Comparison of ENCODE assay signal across 8 cellular contexts in the genomic region with DNA sequence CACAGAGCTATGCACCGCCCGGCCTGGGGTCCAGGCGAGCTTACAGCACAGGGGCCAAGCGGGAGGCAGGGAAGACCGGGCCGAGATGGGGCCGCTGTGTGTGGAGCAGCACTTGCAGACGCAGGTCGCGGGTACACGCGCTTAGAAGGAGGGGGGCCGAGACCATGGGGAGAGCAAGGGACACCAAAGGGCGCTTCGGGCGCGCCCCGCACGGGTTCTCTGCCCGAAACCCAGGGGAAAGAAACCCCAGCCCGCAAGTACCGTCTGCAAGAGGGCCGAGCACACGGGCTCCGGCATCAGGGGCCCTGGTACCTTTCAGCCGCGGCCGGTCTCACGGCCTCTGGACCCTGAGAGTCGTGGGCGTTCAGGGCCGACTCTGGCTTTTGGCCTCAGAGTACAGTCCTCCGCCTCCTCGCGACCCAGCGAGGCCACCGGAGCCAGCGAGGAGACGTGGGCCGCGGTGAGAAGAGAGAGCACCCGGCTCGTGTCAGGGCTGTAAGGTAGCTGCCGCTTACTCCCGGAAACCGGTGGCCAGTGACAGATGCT. TPM values are rescaled to one million over a fixed set of nuclear protein-coding genes. Genes with fewer than 3 reads are reported as not detected.
DNase-seq lines count a peak whose midpoint lies in the region; ATAC-seq, FAIRE-seq and TF ChIP-seq lines count a peak whose summit lies in the region.

No MANE protein-coding gene starts in this region.

- ATAC-seq in right lobe of liver = no peak

- TF ChIP-seq CTCF in bronchial epithelial cell (IDR thresholded peaks at IDR 0.05; ENCODE audit: insufficient read depth, low read length, severe bottlenecking) (no peak), right lobe of liver (IDR thresholded peaks at IDR 0.05) (no peak), tibial nerve (IDR thresholded peaks at IDR 0.05) (no peak)

- FAIRE-seq in bronchial epithelial cell (lab: Jason Lieb, UNC) = no peak

- H3K27me3 ChIP-seq in bronchial epithelial cell (ENCODE audit: control insufficient read depth, insufficient read depth, low read length) = no peaks in the 10 kb centered on the region
- no peaks in the 10 kb centered on the region for H3K27me3 ChIP-seq in right lobe of liver
- no peaks in the 10 kb centered on the region for H3K27me3 ChIP-seq in tibial nerve

- H3K9me3 ChIP-seq in right lobe of liver (no peaks in the 10 kb centered on the region), tibial nerve (no peaks in the 10 kb centered on the region)

- peak; percentile 25 for DNase-seq in activated CD8-positive, alpha-beta memory T cell treated with anti-CD3 and anti-CD28 coated beads, Interleukin-2, amount 50 U/mL, for 4 hours
- DNase-seq in activated CD8-positive, alpha-beta memory T cell treated with anti-CD3 and anti-CD28 coated beads, Interleukin-2, amount 50 U/mL, for 48 hours = no peak
- DNase-seq in bronchial epithelial cell (ENCODE audit: low read depth) (no peak), right lobe of liver (peak in 2 of 3 donors; percentile 37 to 44), tibial nerve (ENCODE audit: low spot score in 2 of 2) (no peak), superior temporal gyrus (ENCODE audit: extremely low spot score) (no peak), HCEC 1CT (no peak)

- intact Hi-C loops in right lobe of liver (cut with DNase I) = no loop called here

- TF ChIP-seq POLR2A in right lobe of liver (IDR thresholded peaks at IDR 0.05) = peak; percentile 65
- TF ChIP-seq POLR2A in tibial nerve (IDR thresholded peaks at IDR 0.05) = no peak

- peak overlapping the region; percentile 72 to 88 (median 76) for H3K27ac ChIP-seq in right lobe of liver
- peak overlapping the region; percentile 86 to 97 (median 89) for H3K27ac ChIP-seq in tibial nerve

- 47% methylated on average over 14 of the region's 46 CpGs for WGBS in right lobe of liver (ENCODE audit: insufficient coverage, low coverage, low lambda C conversion rate, missing lambda C conversion rate)
- 4 to 56% methylated on average over 5 to 33 of the region's 46 CpGs for WGBS in tibial nerve, 2 donors

- no peaks in the 10 kb centered on the region for H3K36me3 ChIP-seq in bronchial epithelial cell (ENCODE audit: control insufficient read depth, insufficient read depth, low read length)
- no peaks in the 10 kb centered on the region for H3K36me3 ChIP-seq in right lobe of liver
- peaks cover 0 to 11% (median 0%) of the 10 kb centered on the region in 3 donors for H3K36me3 ChIP-seq in tibial nerve

- H3K4me1 ChIP-seq in right lobe of liver (no peaks in the 10 kb centered on the region), tibial nerve (peaks cover 0 to 8% (median 0%) of the 10 kb centered on the region in 4 donors)

- peak overlapping the region; percentile 75 for H3K4me3 ChIP-seq in bronchial epithelial cell (ENCODE audit: low read depth, low read length)
- peak overlapping the region; percentile 41 to 71 (median 65) for H3K4me3 ChIP-seq in right lobe of liver
- H3K4me3 ChIP-seq in tibial nerve = peak overlapping the region; percentile 44 to 82 (median 56)

- TF ChIP-seq EP300 in tibial nerve (IDR thresholded peaks at IDR 0.05) = no peak

TF ChIP-seq in PFSK-1, 5 proteins besides CTCF, POLR2A, EP300 and RAD21:
- TF ChIP-seq FOXP2 (optimal IDR thresholded peaks at IDR 0.05; ENCODE audit: borderline replicate concordance, extremely low read depth, extremely low read length, insufficient read depth) (no peak), SIN3A (IDR thresholded peaks at IDR 0.05; ENCODE audit: borderline replicate concordance, insufficient read depth, low read length) (no peak), TAF1 (IDR thresholded peaks at IDR 0.05; ENCODE audit: borderline replicate concordance, insufficient read depth, low read length) (no peak), POLR2AphosphoS5 (IDR thresholded peaks at IDR 0.05; ENCODE audit: low read depth, low read length) (0 out of 2 replicates have a peak, but pooled peaks have one; percentile 38)
- TF ChIP-seq, protein P1, sequence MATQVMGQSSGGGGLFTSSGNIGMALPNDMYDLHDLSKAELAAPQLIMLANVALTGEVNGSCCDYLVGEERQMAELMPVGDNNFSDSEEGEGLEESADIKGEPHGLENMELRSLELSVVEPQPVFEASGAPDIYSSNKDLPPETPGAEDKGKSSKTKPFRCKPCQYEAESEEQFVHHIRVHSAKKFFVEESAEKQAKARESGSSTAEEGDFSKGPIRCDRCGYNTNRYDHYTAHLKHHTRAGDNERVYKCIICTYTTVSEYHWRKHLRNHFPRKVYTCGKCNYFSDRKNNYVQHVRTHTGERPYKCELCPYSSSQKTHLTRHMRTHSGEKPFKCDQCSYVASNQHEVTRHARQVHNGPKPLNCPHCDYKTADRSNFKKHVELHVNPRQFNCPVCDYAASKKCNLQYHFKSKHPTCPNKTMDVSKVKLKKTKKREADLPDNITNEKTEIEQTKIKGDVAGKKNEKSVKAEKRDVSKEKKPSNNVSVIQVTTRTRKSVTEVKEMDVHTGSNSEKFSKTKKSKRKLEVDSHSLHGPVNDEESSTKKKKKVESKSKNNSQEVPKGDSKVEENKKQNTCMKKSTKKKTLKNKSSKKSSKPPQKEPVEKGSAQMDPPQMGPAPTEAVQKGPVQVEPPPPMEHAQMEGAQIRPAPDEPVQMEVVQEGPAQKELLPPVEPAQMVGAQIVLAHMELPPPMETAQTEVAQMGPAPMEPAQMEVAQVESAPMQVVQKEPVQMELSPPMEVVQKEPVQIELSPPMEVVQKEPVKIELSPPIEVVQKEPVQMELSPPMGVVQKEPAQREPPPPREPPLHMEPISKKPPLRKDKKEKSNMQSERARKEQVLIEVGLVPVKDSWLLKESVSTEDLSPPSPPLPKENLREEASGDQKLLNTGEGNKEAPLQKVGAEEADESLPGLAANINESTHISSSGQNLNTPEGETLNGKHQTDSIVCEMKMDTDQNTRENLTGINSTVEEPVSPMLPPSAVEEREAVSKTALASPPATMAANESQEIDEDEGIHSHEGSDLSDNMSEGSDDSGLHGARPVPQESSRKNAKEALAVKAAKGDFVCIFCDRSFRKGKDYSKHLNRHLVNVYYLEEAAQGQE (IDR thresholded peaks at IDR 0.05; ENCODE audit: insufficient read depth in 1 of 2, low read depth in 2 of 2, low read length in 2 of 2) = no peak
TF ChIP-seq in PFSK-1: peak in this region for 1.

RNA-seq across cellular contexts. Expression of a gene that starts 0.3 kb away (rescaled TPM):
- 38.9 TPM for polyA plus RNA-seq in PFSK-1 (2012; ENCODE audit: insufficient read length, low read depth)
- total RNA-seq in bronchial epithelial cell (21.9 and 38.0 TPM in 2 replicates), right lobe of liver (10 to 100 TPM; 13.8 to 26.9 (median 16.7) TPM), tibial nerve (10 to 100 TPM; 35.0 to 40.8 (median 38.3) TPM)

RNA-seq across cellular contexts. Expression of a gene that starts 8.6 kb away (rescaled TPM):
- not detected for polyA plus RNA-seq in PFSK-1 (2012; ENCODE audit: insufficient read length, low read depth)
- not detected in 2 replicates for total RNA-seq in bronchial epithelial cell
- total RNA-seq in right lobe of liver = not detected
- total RNA-seq in tibial nerve = not detected

RNA-seq across cellular contexts. Expression of a gene that starts 57.0 kb away (rescaled TPM):
- not detected for polyA plus RNA-seq in PFSK-1 (2012; ENCODE audit: insufficient read length, low read depth)
- total RNA-seq in bronchial epithelial cell (not detected in 2 replicates), right lobe of liver (not detected), tibial nerve (not detected)

Comparison
In these comparisons a context has a peak if more than half of its experiments do, and no peak if none do; other contexts are left out.
1. DNase-seq: peak in activated CD8-positive, alpha-beta memory T cell treated with anti-CD3 and anti-CD28 coated beads, Interleukin-2, amount 50 U/mL, for 4 hours (single experiment) and right lobe of liver (2 of 3); none in activated CD8-positive, alpha-beta memory T cell treated with anti-CD3 and anti-CD28 coated beads, Interleukin-2, amount 50 U/mL, for 48 hours (single experiment), bronchial epithelial cell (single experiment), tibial nerve (0 of 2), superior temporal gyrus (single experiment) and HCEC 1CT (single experiment).
2. Peak in every context shown above with its lines, with median percentiles within 50 percentile points of each other: H3K4me3 ChIP-seq.